22 cellular contexts compared by ENCODE assay signal in genomic region chr17:61822326-61823285, GRCh38. TPM values are rescaled to one million over a fixed set of nuclear protein-coding genes. Genes with fewer than 3 reads are reported as not detected.
"Had no signal": no experiment of that assay in that cellular context is flagged by ENCODE, and none has a peak within 500 bp of the region (broad histone marks: within the 10 kb centered on the region; RNA-seq: fewer than 3 reads in every experiment).

No MANE protein-coding gene starts in this region.

- H3K4me3 Mint-ChIP-seq: activated naive CD8-positive, alpha-beta T cell treated with anti-CD3 and anti-CD28 coated beads, Interleukin-2, amount 50 U/mL, for 24 hours; activated T-cell treated with anti-CD3 and anti-CD28 coated beads, Interleukin-2, amount 50 U/mL, for 4 hours; naive thymus-derived CD4-positive, alpha-beta T cell; stimulated activated naive CD8-positive, alpha-beta T cell treated with anti-CD3 and anti-CD28 coated beads, Interleukin-15, Interleukin-2, amounts not matched to agents 100 ng/mL and 50 ng/mL, for 24 hours had no signal

- ATAC-seq: activated naive CD8-positive, alpha-beta T cell treated with anti-CD3 and anti-CD28 coated beads, Interleukin-2, amount 50 U/mL, for 24 hours; activated T-cell treated with anti-CD3 and anti-CD28 coated beads, Interleukin-2, amount 50 U/mL, for 4 hours; left lung; naive thymus-derived CD4-positive, alpha-beta T cell; psoas muscle had no signal

- DNase-seq: activated CD4-positive, alpha-beta T cell treated with anti-CD3 and anti-CD28 coated beads for 1 hour; activated CD4-positive, alpha-beta T cell treated with anti-CD3 and anti-CD28 coated beads, Interleukin-2, amount 50 U/mL, for 1 hour; activated CD8-positive, alpha-beta memory T cell treated with anti-CD3 and anti-CD28 coated beads, Interleukin-2, amount 50 U/mL, for 48 hours; activated naive CD4-positive, alpha-beta T cell treated with anti-CD3 and anti-CD28 coated beads, Interleukin-2, amount 50 U/mL, for 16 hours; activated naive CD8-positive, alpha-beta T cell treated with anti-CD3 and anti-CD28 coated beads, Interleukin-2, amount 50 U/mL, for 24 hours; activated T-cell treated with anti-CD3 and anti-CD28 coated beads, Interleukin-2, amount 50 U/mL, for 4 hours; cerebellar nuclear complex; glutamatergic neuron; hippocampal formation; kidney glomerular epithelial cell; left lung; naive thymus-derived CD4-positive, alpha-beta T cell; psoas muscle; T-helper 1 cell; T-helper 9 cell; tibial artery had no signal

- H3K9me3 ChIP-seq: psoas muscle had no signal

- H3K27me3 Mint-ChIP-seq: activated naive CD8-positive, alpha-beta T cell treated with anti-CD3 and anti-CD28 coated beads, Interleukin-2, amount 50 U/mL, for 24 hours; naive thymus-derived CD4-positive, alpha-beta T cell; stimulated activated naive CD8-positive, alpha-beta T cell treated with anti-CD3 and anti-CD28 coated beads, Interleukin-15, Interleukin-2, amounts not matched to agents 100 ng/mL and 50 ng/mL, for 24 hours had no signal

- H3K4me1 ChIP-seq: esophagus muscularis mucosa, left lung, psoas muscle, right atrium auricular region, tibial artery had no signal

- H3K27ac ChIP-seq: coronary artery, esophagus muscularis mucosa, left lung, psoas muscle, right atrium auricular region, tibial artery had no signal

- H3K4me3 ChIP-seq: coronary artery, esophagus muscularis mucosa, left lung, lung, psoas muscle, right atrium auricular region, tibial artery had no signal

- H3K27me3 ChIP-seq: esophagus muscularis mucosa, left lung, right atrium auricular region, tibial artery had no signal

- H3K9me3 Mint-ChIP-seq: activated naive CD8-positive, alpha-beta T cell treated with anti-CD3 and anti-CD28 coated beads, Interleukin-2, amount 50 U/mL, for 24 hours; activated T-cell treated with anti-CD3 and anti-CD28 coated beads, Interleukin-2, amount 50 U/mL, for 4 hours had no signal

- FAIRE-seq: frontal cortex had no signal

- H3K36me3 ChIP-seq: esophagus muscularis mucosa, left lung, right atrium auricular region, tibial artery had no signal

- H3K27ac Mint-ChIP-seq: activated naive CD8-positive, alpha-beta T cell treated with anti-CD3 and anti-CD28 coated beads, Interleukin-2, amount 50 U/mL, for 24 hours; naive thymus-derived CD4-positive, alpha-beta T cell; stimulated activated naive CD8-positive, alpha-beta T cell treated with anti-CD3 and anti-CD28 coated beads, Interleukin-15, Interleukin-2, amounts not matched to agents 100 ng/mL and 50 ng/mL, for 24 hours had no signal

RNA-seq across cellular contexts. Expression of gene BRIP1, which starts 40.7 kb away (rescaled TPM):
- total RNA-seq: right atrium auricular region had no signal
